In the genomic region with DNA sequence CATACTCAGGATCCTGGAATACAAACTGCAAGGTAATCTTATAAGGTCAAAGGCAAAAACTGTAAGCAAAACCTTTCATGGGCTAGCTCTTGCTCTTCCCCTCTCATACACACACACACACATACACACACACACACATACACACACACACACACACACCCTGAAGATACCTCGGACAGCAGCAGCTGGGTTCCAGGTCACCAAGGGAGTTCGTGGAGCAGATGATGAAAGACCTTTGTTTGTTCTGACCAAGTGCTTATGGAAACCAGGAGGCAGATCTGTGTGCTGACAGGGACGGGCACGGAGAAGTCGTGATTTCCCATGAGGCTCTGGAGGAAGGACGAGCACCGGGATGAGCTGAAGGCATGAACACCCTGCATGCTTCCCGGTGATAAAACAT, we compare ENCODE assay signal across 2 cellular contexts.
TF ChIP-seq lines count a peak whose summit lies in the region.

No MANE protein-coding gene starts in this region.

TF ChIP-seq in HEK293, 187 proteins besides CTCF, POLR2A, EP300 and RAD21 (continued from another document):
- TF ChIP-seq, protein P1, sequence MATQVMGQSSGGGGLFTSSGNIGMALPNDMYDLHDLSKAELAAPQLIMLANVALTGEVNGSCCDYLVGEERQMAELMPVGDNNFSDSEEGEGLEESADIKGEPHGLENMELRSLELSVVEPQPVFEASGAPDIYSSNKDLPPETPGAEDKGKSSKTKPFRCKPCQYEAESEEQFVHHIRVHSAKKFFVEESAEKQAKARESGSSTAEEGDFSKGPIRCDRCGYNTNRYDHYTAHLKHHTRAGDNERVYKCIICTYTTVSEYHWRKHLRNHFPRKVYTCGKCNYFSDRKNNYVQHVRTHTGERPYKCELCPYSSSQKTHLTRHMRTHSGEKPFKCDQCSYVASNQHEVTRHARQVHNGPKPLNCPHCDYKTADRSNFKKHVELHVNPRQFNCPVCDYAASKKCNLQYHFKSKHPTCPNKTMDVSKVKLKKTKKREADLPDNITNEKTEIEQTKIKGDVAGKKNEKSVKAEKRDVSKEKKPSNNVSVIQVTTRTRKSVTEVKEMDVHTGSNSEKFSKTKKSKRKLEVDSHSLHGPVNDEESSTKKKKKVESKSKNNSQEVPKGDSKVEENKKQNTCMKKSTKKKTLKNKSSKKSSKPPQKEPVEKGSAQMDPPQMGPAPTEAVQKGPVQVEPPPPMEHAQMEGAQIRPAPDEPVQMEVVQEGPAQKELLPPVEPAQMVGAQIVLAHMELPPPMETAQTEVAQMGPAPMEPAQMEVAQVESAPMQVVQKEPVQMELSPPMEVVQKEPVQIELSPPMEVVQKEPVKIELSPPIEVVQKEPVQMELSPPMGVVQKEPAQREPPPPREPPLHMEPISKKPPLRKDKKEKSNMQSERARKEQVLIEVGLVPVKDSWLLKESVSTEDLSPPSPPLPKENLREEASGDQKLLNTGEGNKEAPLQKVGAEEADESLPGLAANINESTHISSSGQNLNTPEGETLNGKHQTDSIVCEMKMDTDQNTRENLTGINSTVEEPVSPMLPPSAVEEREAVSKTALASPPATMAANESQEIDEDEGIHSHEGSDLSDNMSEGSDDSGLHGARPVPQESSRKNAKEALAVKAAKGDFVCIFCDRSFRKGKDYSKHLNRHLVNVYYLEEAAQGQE (tag by site-specific recombination; IDR thresholded peaks at IDR 0.05) = peak; percentile 98
- TF ChIP-seq ZNF266 (tag by site-specific recombination; IDR thresholded peaks at IDR 0.05; ENCODE audit: low read depth) = no peak
TF ChIP-seq in HEK293: peak in this region for 3.

TF ChIP-seq in WTC11, 78 proteins besides CTCF, POLR2A, EP300 and RAD21 (continued from another document):
- TF ChIP-seq, protein P2, sequence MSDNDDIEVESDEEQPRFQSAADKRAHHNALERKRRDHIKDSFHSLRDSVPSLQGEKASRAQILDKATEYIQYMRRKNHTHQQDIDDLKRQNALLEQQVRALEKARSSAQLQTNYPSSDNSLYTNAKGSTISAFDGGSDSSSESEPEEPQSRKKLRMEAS (CRISPR knock-in tag; IDR thresholded peaks at IDR 0.05) = no peak
- TF ChIP-seq GRHL2 (CRISPR knock-in tag; IDR thresholded peaks at IDR 0.05; ENCODE audit: insufficient replicate concordance, severe bottlenecking) = no peak
- TF ChIP-seq, protein P3, sequence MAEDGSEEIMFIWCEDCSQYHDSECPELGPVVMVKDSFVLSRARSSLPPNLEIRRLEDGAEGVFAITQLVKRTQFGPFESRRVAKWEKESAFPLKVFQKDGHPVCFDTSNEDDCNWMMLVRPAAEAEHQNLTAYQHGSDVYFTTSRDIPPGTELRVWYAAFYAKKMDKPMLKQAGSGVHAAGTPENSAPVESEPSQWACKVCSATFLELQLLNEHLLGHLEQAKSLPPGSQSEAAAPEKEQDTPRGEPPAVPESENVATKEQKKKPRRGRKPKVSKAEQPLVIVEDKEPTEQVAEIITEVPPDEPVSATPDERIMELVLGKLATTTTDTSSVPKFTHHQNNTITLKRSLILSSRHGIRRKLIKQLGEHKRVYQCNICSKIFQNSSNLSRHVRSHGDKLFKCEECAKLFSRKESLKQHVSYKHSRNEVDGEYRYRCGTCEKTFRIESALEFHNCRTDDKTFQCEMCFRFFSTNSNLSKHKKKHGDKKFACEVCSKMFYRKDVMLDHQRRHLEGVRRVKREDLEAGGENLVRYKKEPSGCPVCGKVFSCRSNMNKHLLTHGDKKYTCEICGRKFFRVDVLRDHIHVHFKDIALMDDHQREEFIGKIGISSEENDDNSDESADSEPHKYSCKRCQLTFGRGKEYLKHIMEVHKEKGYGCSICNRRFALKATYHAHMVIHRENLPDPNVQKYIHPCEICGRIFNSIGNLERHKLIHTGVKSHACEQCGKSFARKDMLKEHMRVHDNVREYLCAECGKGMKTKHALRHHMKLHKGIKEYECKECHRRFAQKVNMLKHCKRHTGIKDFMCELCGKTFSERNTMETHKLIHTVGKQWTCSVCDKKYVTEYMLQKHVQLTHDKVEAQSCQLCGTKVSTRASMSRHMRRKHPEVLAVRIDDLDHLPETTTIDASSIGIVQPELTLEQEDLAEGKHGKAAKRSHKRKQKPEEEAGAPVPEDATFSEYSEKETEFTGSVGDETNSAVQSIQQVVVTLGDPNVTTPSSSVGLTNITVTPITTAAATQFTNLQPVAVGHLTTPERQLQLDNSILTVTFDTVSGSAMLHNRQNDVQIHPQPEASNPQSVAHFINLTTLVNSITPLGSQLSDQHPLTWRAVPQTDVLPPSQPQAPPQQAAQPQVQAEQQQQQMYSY (CRISPR knock-in tag; IDR thresholded peaks at IDR 0.05) = no peak
